ENCODE assay signal across 9 cellular contexts in the genomic region with DNA sequence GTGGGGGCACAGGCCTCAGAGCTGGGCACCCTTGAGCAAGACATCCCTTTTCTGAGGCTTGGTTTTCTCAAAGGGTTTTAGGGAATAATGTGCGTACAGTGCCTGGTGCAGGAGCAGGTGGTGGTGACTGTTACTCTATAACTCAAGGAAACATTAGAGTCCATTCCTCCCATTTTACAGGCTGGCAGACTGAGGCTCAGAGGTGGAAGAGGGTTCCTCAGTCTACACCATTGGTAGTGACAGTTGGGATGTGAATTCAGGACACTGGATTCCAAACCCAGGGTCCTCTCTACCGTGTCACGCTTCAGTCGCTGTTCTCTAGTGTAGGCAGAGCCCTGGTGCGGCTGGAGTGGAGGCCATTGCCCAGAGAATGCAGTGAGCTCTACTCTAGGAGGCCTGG. TPM values are rescaled to one million over a fixed set of nuclear protein-coding genes. Genes with fewer than 3 reads are reported as not detected.
"Had no signal": no experiment of that assay in that cellular context is flagged by ENCODE, and none has a peak within 500 bp of the region (broad histone marks: within the 10 kb centered on the region; RNA-seq: fewer than 3 reads in every experiment).

No MANE protein-coding gene starts in this region.

- ATAC-seq: GM12878 had no signal

- DNase-seq: GDM1, GF-D8 had no signal

- FAIRE-seq: G401.6, GM12878, GM12891, GM12892, GM18507, GM19239 had no signal

- H3K4me3 ChIP-seq: GM12878 had no signal

RNA-seq across cellular contexts. Expression of a gene that starts 40.0 kb away (rescaled TPM):
- total RNA-seq: G401 had no signal
